In genomic region chr1:4213599-4213998, GRCh38 we compare ENCODE assay signal across 19 cellular contexts.
DNase-seq lines count a peak whose midpoint lies in the region; ATAC-seq, FAIRE-seq and TF ChIP-seq lines count a peak whose summit lies in the region.
"Had no signal": no experiment of that assay in that cellular context is flagged by ENCODE, and none has a peak within 500 bp of the region (broad histone marks: within the 10 kb centered on the region; RNA-seq: fewer than 3 reads in every experiment).

No MANE protein-coding gene starts in this region.

- H3K27me3 Mint-ChIP-seq in osteocyte (ENCODE audit: unreplicated experiment) = no peaks in the 10 kb centered on the region

- POLR2A ChIA-PET in HEK293T (lab: Yijun Ruan, JAX) = no interaction called here

- H2BK120ac ChIP-seq in mesendoderm (ENCODE audit: low read depth, low read length) = no peak overlapping the region

- no peak overlapping the region for H3K27ac ChIP-seq in mesendoderm (ENCODE audit: low read depth, low read length)
- H3K27ac ChIP-seq in Peyer's patch = no peak overlapping the region
- H3K27ac ChIP-seq: A549, C4-2B had no signal

- H3K4ac ChIP-seq in mesendoderm (ENCODE audit: low read depth, low read length) = no peak overlapping the region

- H4K5ac ChIP-seq in mesendoderm (ENCODE audit: low read length) = no peak overlapping the region

- H3K27ac Mint-ChIP-seq in osteocyte (ENCODE audit: unreplicated experiment) = no peak overlapping the region
- H3K27ac Mint-ChIP-seq: CD4-positive, alpha-beta memory T cell; GM23338 had no signal

- H3K4me1 Mint-ChIP-seq in osteocyte (ENCODE audit: unreplicated experiment) = no peaks in the 10 kb centered on the region
- H3K4me1 Mint-ChIP-seq: CD4-positive, alpha-beta memory T cell; GM23338 had no signal

- H3K79me1 ChIP-seq in mesendoderm (ENCODE audit: low read length) = no peaks in the 10 kb centered on the region

- H4K8ac ChIP-seq in mesendoderm (ENCODE audit: low read depth, low read length) = no peak overlapping the region

- H3K36me3 ChIP-seq in bronchial epithelial cell (ENCODE audit: control insufficient read depth, insufficient read depth, low read length) (no peaks in the 10 kb centered on the region), mesendoderm (ENCODE audit: control insufficient read depth, insufficient read depth, low read length) (no peaks in the 10 kb centered on the region), Peyer's patch (no peaks in the 10 kb centered on the region)
- H3K36me3 ChIP-seq: BE2C had no signal

- H2BK15ac ChIP-seq in mesendoderm (replicated peaks; ENCODE audit: low read depth) = no peak overlapping the region

- H2BK5ac ChIP-seq in mesendoderm (ENCODE audit: low read length) = no peak overlapping the region

- H3K27me3 ChIP-seq in bronchial epithelial cell (ENCODE audit: control insufficient read depth, insufficient read depth, low read length) (no peaks in the 10 kb centered on the region), mesendoderm (ENCODE audit: insufficient read depth, low read length, poor library complexity) (no peaks in the 10 kb centered on the region), Peyer's patch (no peaks in the 10 kb centered on the region)
- H3K27me3 ChIP-seq: BE2C had no signal

- no peak overlapping the region for H3K4me2 ChIP-seq in mesendoderm (ENCODE audit: low read length)
- H3K4me2 ChIP-seq: A549, GM23338 had no signal

- no peaks in the 10 kb centered on the region for H3K4me1 ChIP-seq in mesendoderm (ENCODE audit: control insufficient read depth, low read depth, low read length)
- H3K4me1 ChIP-seq in Peyer's patch = no peaks in the 10 kb centered on the region
- H3K4me1 ChIP-seq: A549, BE2C had no signal

- no peaks in the 10 kb centered on the region for H3K9me3 ChIP-seq in Peyer's patch
- H3K9me3 ChIP-seq: BE2C had no signal

- CTCF ChIA-PET in HEK293T (lab: Yijun Ruan, JAX) = no interaction called here

- no peaks in the 10 kb centered on the region for H3K79me2 ChIP-seq in mesendoderm (ENCODE audit: control insufficient read depth, insufficient read depth, low read length)

- peaks cover 20% of the 10 kb centered on the region for H3K9me3 Mint-ChIP-seq in osteocyte (ENCODE audit: unreplicated experiment)

- no peak overlapping the region for H2AK5ac ChIP-seq in mesendoderm (ENCODE audit: low read length)

- TF ChIP-seq CTCF in bronchial epithelial cell (IDR thresholded peaks at IDR 0.05; ENCODE audit: insufficient read depth, low read length, severe bottlenecking) = no peak
- no peak for TF ChIP-seq CTCF in osteocyte (IDR thresholded peaks at IDR 0.05)
- no peak for TF ChIP-seq CTCF in Peyer's patch (IDR thresholded peaks at IDR 0.05)

- no peak overlapping the region for H3K4me3 ChIP-seq in bronchial epithelial cell (ENCODE audit: low read depth, low read length)
- no peak overlapping the region for H3K4me3 ChIP-seq in mesendoderm (ENCODE audit: low read length)
- no peak overlapping the region for H3K4me3 ChIP-seq in Peyer's patch
- H3K4me3 ChIP-seq: A549, GM23338 had no signal

- ATAC-seq in HG02973 (IDR thresholded peaks at IDR 0.05; ENCODE audit: unreplicated experiment) = no peak
- ATAC-seq: A549, GM23338 had no signal

- DNase-seq in HEK293T (ENCODE audit: extremely low spot score) (peak; percentile 3), bronchial epithelial cell (ENCODE audit: low read depth) (no peak), mesendoderm (peak; percentile 48), osteocyte (ENCODE audit: extremely low spot score, unreplicated experiment) (peak; percentile 63), Peyer's patch (no peak)
- DNase-seq: BE2C; CD4-positive, alpha-beta memory T cell; COR-L47; DMS153; DMS79 treated with DMSO at 0.1 percent for 48 hours; EL; H9 had no signal

- no peak for TF ChIP-seq POLR2A in Peyer's patch (IDR thresholded peaks at IDR 0.05)

- no peak overlapping the region for H3K56ac ChIP-seq in mesendoderm (ENCODE audit: low read length)

- WGBS in mesendoderm (ENCODE audit: extremely low coverage, insufficient coverage, low lambda C conversion rate) = no CpG with 5 or more reads among the region's 11 CpGs

- FAIRE-seq in bronchial epithelial cell (lab: Jason Lieb, UNC) = peak; percentile 52
- FAIRE-seq: A549, D721Med, G401.6, GM12891 had no signal

- H3K9ac ChIP-seq in mesendoderm (ENCODE audit: low read length) = no peak overlapping the region

- H3K18ac ChIP-seq in mesendoderm (ENCODE audit: low read length) = no peak overlapping the region

- no peaks in the 10 kb centered on the region for H3K36me3 Mint-ChIP-seq in osteocyte (ENCODE audit: unreplicated experiment)
- H3K36me3 Mint-ChIP-seq: CD4-positive, alpha-beta memory T cell had no signal

- H3K4me3 Mint-ChIP-seq in osteocyte (ENCODE audit: unreplicated experiment) = no peak overlapping the region
- H3K4me3 Mint-ChIP-seq: CD4-positive, alpha-beta memory T cell; GM23338 had no signal

- no peak overlapping the region for H3K23ac ChIP-seq in mesendoderm (ENCODE audit: low read length)

TF ChIP-seq in HEK293T, 16 proteins besides CTCF, POLR2A, EP300 and RAD21:
- no peak for TF ChIP-seq SUZ12 (IDR thresholded peaks at IDR 0.05)
- no peak for TF ChIP-seq ZNF384 (IDR thresholded peaks at IDR 0.05)
- no peak for TF ChIP-seq ARNT (IDR thresholded peaks at IDR 0.05)
- no peak for TF ChIP-seq SP1 (IDR thresholded peaks at IDR 0.05)
- TF ChIP-seq HDGF (IDR thresholded peaks at IDR 0.05; ENCODE audit: borderline replicate concordance) = no peak
- TF ChIP-seq LEF1 (IDR thresholded peaks at IDR 0.05; ENCODE audit: borderline replicate concordance) = no peak
- no peak for TF ChIP-seq FOXK2 (IDR thresholded peaks at IDR 0.05)
- no peak for TF ChIP-seq BHLHE40 (IDR thresholded peaks at IDR 0.05; ENCODE audit: borderline replicate concordance)
- TF ChIP-seq, protein P1, sequence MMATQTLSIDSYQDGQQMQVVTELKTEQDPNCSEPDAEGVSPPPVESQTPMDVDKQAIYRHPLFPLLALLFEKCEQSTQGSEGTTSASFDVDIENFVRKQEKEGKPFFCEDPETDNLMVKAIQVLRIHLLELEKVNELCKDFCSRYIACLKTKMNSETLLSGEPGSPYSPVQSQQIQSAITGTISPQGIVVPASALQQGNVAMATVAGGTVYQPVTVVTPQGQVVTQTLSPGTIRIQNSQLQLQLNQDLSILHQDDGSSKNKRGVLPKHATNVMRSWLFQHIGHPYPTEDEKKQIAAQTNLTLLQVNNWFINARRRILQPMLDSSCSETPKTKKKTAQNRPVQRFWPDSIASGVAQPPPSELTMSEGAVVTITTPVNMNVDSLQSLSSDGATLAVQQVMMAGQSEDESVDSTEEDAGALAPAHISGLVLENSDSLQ (IDR thresholded peaks at IDR 0.05) = no peak
- no peak for TF ChIP-seq CTBP1 (IDR thresholded peaks at IDR 0.05; ENCODE audit: borderline replicate concordance)
- no peak for TF ChIP-seq ELF4 (IDR thresholded peaks at IDR 0.05)
- no peak for TF ChIP-seq FOXA1 (IDR thresholded peaks at IDR 0.05)
- TF ChIP-seq L3MBTL2 (conservative IDR thresholded peaks at IDR 0.05) = no peak
- TF ChIP-seq FOXM1 (IDR thresholded peaks at IDR 0.05; ENCODE audit: borderline replicate concordance) = no peak
- TF ChIP-seq TARDBP (IDR thresholded peaks at IDR 0.05) = no peak
- no peak for TF ChIP-seq NFRKB (IDR thresholded peaks at IDR 0.05)
TF ChIP-seq in HEK293T: peak in this region for 0.

Comparison
In these comparisons a context has a peak if more than half of its experiments do, and no peak if none do; other contexts are left out.
1. DNase-seq: peak in HEK293T (single experiment), mesendoderm (single experiment) and osteocyte (single experiment); none in bronchial epithelial cell (single experiment) and Peyer's patch (0 of 3).